Comparison of ENCODE assay signal across 29 cellular contexts in the genomic region with DNA sequence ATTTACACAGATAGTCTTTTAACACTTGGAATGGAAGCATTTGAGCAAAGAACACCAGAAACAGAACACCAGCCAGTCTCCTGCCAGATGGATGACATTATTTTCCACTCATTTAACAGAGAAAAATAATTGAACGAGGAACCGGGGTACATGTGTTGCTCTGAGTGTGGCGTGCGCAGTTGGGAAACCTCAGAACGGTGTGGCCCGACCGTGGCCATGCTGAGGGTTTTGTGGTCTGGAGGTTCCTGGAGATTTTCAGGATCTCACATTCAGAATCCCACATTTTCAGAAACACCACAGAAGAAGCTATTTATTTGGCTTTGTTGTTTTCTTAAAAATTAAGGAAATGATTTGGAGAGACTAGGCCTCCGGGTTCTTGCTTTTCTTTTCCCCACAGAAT.
"Had no signal": no experiment of that assay in that cellular context is flagged by ENCODE, and none has a peak within 500 bp of the region (broad histone marks: within the 10 kb centered on the region; RNA-seq: fewer than 3 reads in every experiment).

No MANE protein-coding gene starts in this region.

- DNase-seq: activated CD4-positive, alpha-beta memory T cell treated with anti-CD3 and anti-CD28 coated beads, Interleukin-2, amount 10 ng/mL, durations not matched to agents 7 days and 5 days; activated CD4-positive, alpha-beta T cell treated with anti-CD3 and anti-CD28 coated beads for 1 hour; activated CD4-positive, alpha-beta T cell treated with anti-CD3 and anti-CD28 coated beads, Interleukin-2, amount 10 ng/mL, durations not matched to agents 7 days and 5 days; activated CD8-positive, alpha-beta memory T cell treated with anti-CD3 and anti-CD28 coated beads, Interleukin-2, amount 50 U/mL, for 48 hours; activated gamma-delta T cell; activated naive CD4-positive, alpha-beta T cell treated with anti-CD3 and anti-CD28 coated beads, Interleukin-2, amount 10 ng/mL, durations not matched to agents 7 days and 5 days; activated naive CD8-positive, alpha-beta T cell treated with anti-CD3 and anti-CD28 coated beads, Interleukin-2, amount 10 ng/mL, durations not matched to agents 7 days and 5 days; activated T-cell treated with anti-CD3 and anti-CD28 coated beads, Interleukin-2, amount 50 U/mL, for 24 hours; colonic mucosa; effector memory CD8-positive, alpha-beta T cell; erythroblast; hypothalamus; immature natural killer cell; kidney; lower lobe of right lung; mesenchymal stem cell; stimulated activated CD4-positive, alpha-beta T cell treated with anti-CD3 and anti-CD28 coated beads, Interleukin-15, amount 100 ng/mL, for 24 hours; stimulated activated CD4-positive, alpha-beta T cell treated with anti-CD3 and anti-CD28 coated beads, Interleukin-2, amount 100 ng/mL, for 24 hours; stimulated activated naive B cell treated with anti-CD40 and anti-IgM and Interleukin-4, amounts not matched to agents 10 μg/mL and 1 μg/mL and 100 μg/mL, for 72 hours; stomach; T-helper 2 cell; tibial artery; upper lobe of right lung had no signal

- H3K27me3 ChIP-seq: breast epithelium, colonic mucosa, gastroesophageal sphincter, neutrophil, stomach, suprapubic skin, tibial artery, upper lobe of right lung had no signal

- H3K4me3 Mint-ChIP-seq: activated CD4-positive, alpha-beta memory T cell treated with anti-CD3 and anti-CD28 coated beads, Interleukin-2, amount 10 ng/mL, durations not matched to agents 7 days and 5 days; activated CD4-positive, alpha-beta T cell treated with anti-CD3 and anti-CD28 coated beads, Interleukin-2, amount 10 ng/mL, durations not matched to agents 7 days and 5 days; activated naive CD4-positive, alpha-beta T cell treated with anti-CD3 and anti-CD28 coated beads, Interleukin-2, amount 10 ng/mL, durations not matched to agents 7 days and 5 days; activated naive CD8-positive, alpha-beta T cell treated with anti-CD3 and anti-CD28 coated beads, Interleukin-2, amount 10 ng/mL, durations not matched to agents 7 days and 5 days; activated T-cell treated with anti-CD3 and anti-CD28 coated beads, Interleukin-2, amount 50 U/mL, for 24 hours; effector memory CD8-positive, alpha-beta T cell; immature natural killer cell; nephron; stimulated activated naive B cell treated with anti-CD40 and anti-IgM and Interleukin-4, amounts not matched to agents 10 μg/mL and 1 μg/mL and 100 μg/mL, for 72 hours; WTC11 had no signal

- H3K4me3 ChIP-seq: breast epithelium, colonic mucosa, gastroesophageal sphincter, lower lobe of right lung, stomach, suprapubic skin, tibial artery, upper lobe of right lung had no signal

- H3K4me1 ChIP-seq: breast epithelium, colonic mucosa, gastroesophageal sphincter, lower lobe of right lung, stomach, suprapubic skin, tibial artery, upper lobe of right lung had no signal

- H3K4me1 Mint-ChIP-seq: activated CD4-positive, alpha-beta memory T cell treated with anti-CD3 and anti-CD28 coated beads, Interleukin-2, amount 10 ng/mL, durations not matched to agents 7 days and 5 days; activated CD4-positive, alpha-beta T cell treated with anti-CD3 and anti-CD28 coated beads, Interleukin-2, amount 10 ng/mL, durations not matched to agents 7 days and 5 days; activated naive CD4-positive, alpha-beta T cell treated with anti-CD3 and anti-CD28 coated beads, Interleukin-2, amount 10 ng/mL, durations not matched to agents 7 days and 5 days; activated naive CD8-positive, alpha-beta T cell treated with anti-CD3 and anti-CD28 coated beads, Interleukin-2, amount 10 ng/mL, durations not matched to agents 7 days and 5 days; immature natural killer cell; stimulated activated naive B cell treated with anti-CD40 and anti-IgM and Interleukin-4, amounts not matched to agents 10 μg/mL and 1 μg/mL and 100 μg/mL, for 72 hours had no signal

- H3K27ac ChIP-seq: breast epithelium, colonic mucosa, gastroesophageal sphincter, lower lobe of right lung, neutrophil, stomach, suprapubic skin, tibial artery, upper lobe of right lung had no signal

- H3K9me3 Mint-ChIP-seq: activated CD4-positive, alpha-beta memory T cell treated with anti-CD3 and anti-CD28 coated beads, Interleukin-2, amount 10 ng/mL, durations not matched to agents 7 days and 5 days; activated CD4-positive, alpha-beta T cell treated with anti-CD3 and anti-CD28 coated beads, Interleukin-2, amount 10 ng/mL, durations not matched to agents 7 days and 5 days; activated naive CD4-positive, alpha-beta T cell treated with anti-CD3 and anti-CD28 coated beads, Interleukin-2, amount 10 ng/mL, durations not matched to agents 7 days and 5 days; activated naive CD8-positive, alpha-beta T cell treated with anti-CD3 and anti-CD28 coated beads, Interleukin-2, amount 10 ng/mL, durations not matched to agents 7 days and 5 days; activated T-cell treated with anti-CD3 and anti-CD28 coated beads, Interleukin-2, amount 50 U/mL, for 24 hours; effector memory CD8-positive, alpha-beta T cell; immature natural killer cell; nephron; stimulated activated naive B cell treated with anti-CD40 and anti-IgM and Interleukin-4, amounts not matched to agents 10 μg/mL and 1 μg/mL and 100 μg/mL, for 72 hours had no signal

- H3K36me3 Mint-ChIP-seq: activated naive CD4-positive, alpha-beta T cell treated with anti-CD3 and anti-CD28 coated beads, Interleukin-2, amount 10 ng/mL, durations not matched to agents 7 days and 5 days; activated naive CD8-positive, alpha-beta T cell treated with anti-CD3 and anti-CD28 coated beads, Interleukin-2, amount 10 ng/mL, durations not matched to agents 7 days and 5 days; immature natural killer cell; stimulated activated naive B cell treated with anti-CD40 and anti-IgM and Interleukin-4, amounts not matched to agents 10 μg/mL and 1 μg/mL and 100 μg/mL, for 72 hours; WTC11 had no signal

- H3K36me3 ChIP-seq: breast epithelium, colonic mucosa, gastroesophageal sphincter, lower lobe of right lung, neutrophil, stomach, suprapubic skin, tibial artery, upper lobe of right lung had no signal

- ATAC-seq: effector memory CD8-positive, alpha-beta T cell; gastroesophageal sphincter; lower lobe of right lung; stimulated activated naive B cell treated with anti-CD40 and anti-IgM and Interleukin-4, amounts not matched to agents 10 μg/mL and 1 μg/mL and 100 μg/mL, for 72 hours; upper lobe of right lung; WTC11 had no signal

- H3K27ac Mint-ChIP-seq: activated CD4-positive, alpha-beta memory T cell treated with anti-CD3 and anti-CD28 coated beads, Interleukin-2, amount 10 ng/mL, durations not matched to agents 7 days and 5 days; activated CD4-positive, alpha-beta T cell treated with anti-CD3 and anti-CD28 coated beads, Interleukin-2, amount 10 ng/mL, durations not matched to agents 7 days and 5 days; activated naive CD4-positive, alpha-beta T cell treated with anti-CD3 and anti-CD28 coated beads, Interleukin-2, amount 10 ng/mL, durations not matched to agents 7 days and 5 days; activated naive CD8-positive, alpha-beta T cell treated with anti-CD3 and anti-CD28 coated beads, Interleukin-2, amount 10 ng/mL, durations not matched to agents 7 days and 5 days; activated T-cell treated with anti-CD3 and anti-CD28 coated beads, Interleukin-2, amount 50 U/mL, for 24 hours; effector memory CD8-positive, alpha-beta T cell; immature natural killer cell; nephron; stimulated activated naive B cell treated with anti-CD40 and anti-IgM and Interleukin-4, amounts not matched to agents 10 μg/mL and 1 μg/mL and 100 μg/mL, for 72 hours; WTC11 had no signal

- H3K27me3 Mint-ChIP-seq: activated CD4-positive, alpha-beta memory T cell treated with anti-CD3 and anti-CD28 coated beads, Interleukin-2, amount 10 ng/mL, durations not matched to agents 7 days and 5 days; activated CD4-positive, alpha-beta T cell treated with anti-CD3 and anti-CD28 coated beads, Interleukin-2, amount 10 ng/mL, durations not matched to agents 7 days and 5 days; activated naive CD4-positive, alpha-beta T cell treated with anti-CD3 and anti-CD28 coated beads, Interleukin-2, amount 10 ng/mL, durations not matched to agents 7 days and 5 days; activated T-cell treated with anti-CD3 and anti-CD28 coated beads, Interleukin-2, amount 50 U/mL, for 24 hours had no signal
